In the genomic region with DNA sequence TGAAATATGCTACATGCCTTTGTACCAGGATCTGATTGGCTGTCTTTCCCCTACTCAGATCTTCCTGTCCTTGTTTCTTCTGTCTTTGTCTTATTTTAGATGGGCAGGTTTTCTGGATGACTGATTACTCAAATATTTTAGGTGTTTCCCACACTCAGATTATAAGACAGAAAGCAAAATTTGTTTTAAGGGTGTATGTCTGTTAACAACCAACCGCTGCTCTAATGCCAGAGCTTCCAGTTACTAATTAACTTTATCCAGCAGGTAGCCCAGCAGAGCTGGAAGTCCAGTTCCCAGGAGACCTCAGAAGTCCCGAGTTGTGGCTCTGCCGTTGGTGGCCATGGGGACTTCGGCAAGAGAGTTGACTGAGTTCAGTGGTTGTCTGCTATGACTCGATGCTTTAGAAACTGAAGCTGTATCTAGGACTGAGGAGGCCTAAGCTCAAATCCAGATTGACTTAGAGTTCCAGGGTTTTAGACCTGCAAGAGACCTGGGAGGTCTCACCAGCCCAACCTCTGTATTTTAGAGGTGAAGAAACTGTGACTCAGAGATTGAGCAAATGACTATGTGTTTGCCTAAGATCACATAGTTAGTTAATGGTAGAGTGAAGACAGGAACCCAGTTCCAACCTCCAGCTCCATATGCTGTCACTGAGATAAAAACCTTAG, we compare ENCODE assay signal across 13 cellular contexts. TPM values are rescaled to one million over a fixed set of nuclear protein-coding genes. Genes with fewer than 3 reads are reported as not detected.
A peak's percentile ranks its signal among the peaks of the same experiment; 100 is the strongest.
DNase-seq lines count a peak whose midpoint lies in the region; ATAC-seq and TF ChIP-seq lines count a peak whose summit lies in the region.
"Had no signal": no experiment of that assay in that cellular context is flagged by ENCODE, and none has a peak within 500 bp of the region (broad histone marks: within the 10 kb centered on the region; RNA-seq: fewer than 3 reads in every experiment).

No MANE protein-coding gene starts in this region.

- H3K27ac ChIP-seq in epithelial cell of prostate (peak overlapping the region; percentile 84), psoas muscle (no peak overlapping the region)
- H3K27ac ChIP-seq: BLaER1, brain microvascular endothelial cell had no signal

- no peaks in the 10 kb centered on the region for H3K36me3 ChIP-seq in psoas muscle (ENCODE audit: insufficient read depth in 1 of 2, low read depth in 1 of 2)
- H3K36me3 ChIP-seq: BLaER1, brain microvascular endothelial cell had no signal

- H3K27me3 ChIP-seq in psoas muscle (ENCODE audit: insufficient read depth in 3 of 3, low read length in 2 of 3): peaks cover 0 to 4% (median 0%) of the 10 kb centered on the region in 3 donors
- H3K27me3 ChIP-seq: BLaER1, brain microvascular endothelial cell had no signal

- TF ChIP-seq POLR2A in NB4 (IDR thresholded peaks at IDR 0.05; ENCODE audit: extremely low read depth, insufficient read length): no peak

- WGBS in psoas muscle, 3 donors: 84 to 86% (median 85%) methylated on average over 5 of the region's 5 CpGs

- no peaks in the 10 kb centered on the region for H3K4me1 ChIP-seq in psoas muscle

- intact Hi-C loops in psoas muscle (cut with DNase I) (no loop called here), Right ventricle myocardium inferior (cut with DNase I) (no loop called here)

- H3K9me3 ChIP-seq in psoas muscle: no peaks in the 10 kb centered on the region
- H3K9me3 ChIP-seq: BLaER1 had no signal

- peak; percentile 18 for DNase-seq in activated naive CD4-positive, alpha-beta T cell treated with Interleukin-2 at 50 U/mL for 16 hours
- no peak for DNase-seq in activated naive CD4-positive, alpha-beta T cell (lab: John Stamatoyannopoulos, UW)
- peak; percentile 11 for DNase-seq in NB4 (ENCODE audit: low read depth)
- DNase-seq in epithelial cell of prostate (ENCODE audit: low read depth, low spot score): no peak
- no peak for DNase-seq in stimulated activated naive CD8-positive, alpha-beta T cell treated with anti-CD3 and anti-CD28 coated beads, Interleukin-15, Interleukin-2, amounts not matched to agents 100 U/mL and 50 U/mL, for 24 hours
- DNase-seq in psoas muscle: no peak
- no peak for DNase-seq in Right ventricle myocardium inferior (ENCODE audit: missing footprints)
- DNase-seq: brain microvascular endothelial cell, NCI-H345 had no signal

- no peak for TF ChIP-seq CTCF in NB4 (IDR thresholded peaks at IDR 0.05; ENCODE audit: low read depth, low read length)
- no peak for TF ChIP-seq CTCF in psoas muscle (IDR thresholded peaks at IDR 0.05)

- peak; percentile 76 for ATAC-seq in stimulated activated naive CD8-positive, alpha-beta T cell treated with anti-CD3 and anti-CD28 coated beads, Interleukin-15, Interleukin-2, amounts not matched to agents 100 U/mL and 50 U/mL, for 24 hours
- ATAC-seq in psoas muscle (no peak), GM21786 (IDR thresholded peaks at IDR 0.05; ENCODE audit: unreplicated experiment) (no peak), Right ventricle myocardium inferior (no peak)

- H3K4me3 ChIP-seq in NB4 (ENCODE audit: low read depth, low read length) (no peak overlapping the region), psoas muscle (no peak overlapping the region)
- H3K4me3 ChIP-seq: BLaER1 had no signal

RNA-seq across cellular contexts. Expression of gene IL1R2, which starts 7.5 kb away (rescaled TPM):
- total RNA-seq in psoas muscle (1 to 10 TPM in 2 of 4 donors, under 1 TPM in 2; 0.41 to 3.1 (median 1.6) TPM), Right ventricle myocardium inferior (1.3 TPM)
- 1 to 10 TPM in 2 of 3 donors, under 1 TPM in 1; 0.86 to 3.4 (median 1.3) TPM for polyA plus RNA-seq in psoas muscle
- total RNA-seq: T-helper 2 cell treated with Interferon-gamma antibody and Interleukin-4, amounts not matched to agents 100 ng/mL and 5 ng/mL, for 36 hours had no signal
- polyA plus RNA-seq: IgD-negative memory B cell had no signal

Comparison
In these comparisons a context has a peak if more than half of its experiments do, and no peak if none do; other contexts are left out.
1. DNase-seq: peak in activated naive CD4-positive, alpha-beta T cell treated with Interleukin-2 at 50 U/mL for 16 hours (single experiment) and NB4 (single experiment); none in activated naive CD4-positive, alpha-beta T cell (0 of 4), epithelial cell of prostate (single experiment), stimulated activated naive CD8-positive, alpha-beta T cell treated with anti-CD3 and anti-CD28 coated beads, Interleukin-15, Interleukin-2, amounts not matched to agents 100 U/mL and 50 U/mL, for 24 hours (single experiment), psoas muscle (0 of 2) and Right ventricle myocardium inferior (single experiment).